13 cellular contexts compared by ENCODE assay signal in the genomic region with DNA sequence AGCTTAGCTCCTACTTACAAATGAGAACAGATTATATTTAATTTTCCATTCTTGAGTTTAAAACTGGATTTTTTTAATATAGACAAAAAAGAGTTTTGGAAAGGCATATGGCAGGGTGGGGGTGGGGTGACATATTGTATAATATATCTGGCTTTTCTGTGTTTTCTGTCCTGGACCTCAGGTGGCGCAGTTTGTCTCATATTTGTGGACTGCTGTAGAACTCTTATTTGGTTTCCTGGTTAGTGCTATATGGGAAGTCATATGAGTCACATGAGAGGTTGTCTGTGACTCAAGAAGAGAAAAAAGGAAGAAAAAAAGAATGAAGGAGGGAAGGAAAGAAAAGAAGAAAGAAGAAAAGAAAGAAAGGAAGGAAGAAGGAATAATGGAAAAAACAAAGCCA.
"Had no signal": no experiment of that assay in that cellular context is flagged by ENCODE, and none has a peak within 500 bp of the region (broad histone marks: within the 10 kb centered on the region; RNA-seq: fewer than 3 reads in every experiment).

No MANE protein-coding gene starts in this region.

- ATAC-seq: foreskin keratinocyte, left colon had no signal

- DNase-seq: activated CD4-positive, alpha-beta memory T cell treated with anti-CD3 and anti-CD28 coated beads, Interleukin-2, amount 10 ng/mL, durations not matched to agents 7 days and 5 days; activated CD4-positive, CD25-positive, alpha-beta regulatory T cell treated with anti-CD3 and anti-CD28 coated beads, Interleukin-2, amount 50 U/mL, for 72 hours; activated naive CD8-positive, alpha-beta T cell treated with anti-CD3 and anti-CD28 coated beads, Interleukin-2, amount 10 ng/mL, durations not matched to agents 7 days and 5 days; anterior cingulate cortex; esophagus squamous epithelium; foreskin keratinocyte; left colon; midbrain; posterior cingulate gyrus had no signal

- H3K4me3 ChIP-seq: esophagus squamous epithelium, lung, right atrium auricular region, skin epidermis had no signal

- H3K27ac ChIP-seq: esophagus squamous epithelium, foreskin keratinocyte, neutrophil, right atrium auricular region, skin epidermis had no signal

- H3K27me3 ChIP-seq: esophagus squamous epithelium, foreskin keratinocyte, neutrophil, right atrium auricular region had no signal

- H3K4me1 ChIP-seq: esophagus squamous epithelium, foreskin keratinocyte, right atrium auricular region had no signal

- H3K36me3 ChIP-seq: esophagus squamous epithelium, neutrophil, right atrium auricular region had no signal

- H3K9me3 ChIP-seq: esophagus squamous epithelium, neutrophil, right atrium auricular region had no signal
